19 cellular contexts compared by ENCODE assay signal in the genomic region with DNA sequence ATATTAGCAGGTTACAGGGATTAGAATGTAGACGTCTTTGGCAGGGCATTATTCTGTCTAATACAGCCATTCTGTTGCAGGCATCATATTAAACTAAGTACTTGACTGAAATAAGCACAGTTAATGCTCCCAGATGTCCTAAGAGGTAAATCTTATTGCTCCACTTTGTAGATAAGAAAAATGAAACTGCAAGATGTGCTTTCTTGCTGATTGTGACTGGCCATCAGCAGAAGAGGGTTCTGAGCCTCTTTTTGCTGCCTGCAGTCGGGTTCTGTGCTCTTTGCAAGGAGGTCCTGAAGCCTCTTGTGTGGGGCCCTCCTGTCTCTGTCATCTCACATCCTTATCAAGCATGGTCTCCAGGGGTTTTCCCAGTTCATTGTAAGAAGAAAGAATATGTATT.
DNase-seq lines count a peak whose midpoint lies in the region; ATAC-seq and TF ChIP-seq lines count a peak whose summit lies in the region.
"Had no signal": no experiment of that assay in that cellular context is flagged by ENCODE, and none has a peak within 500 bp of the region (broad histone marks: within the 10 kb centered on the region; RNA-seq: fewer than 3 reads in every experiment).

No MANE protein-coding gene starts in this region.

- H3K9me3 ChIP-seq in WERI-Rb-1 (ENCODE audit: severe bottlenecking) (no peaks in the 10 kb centered on the region), Karpas-422 (ENCODE audit: low read length) (no peaks in the 10 kb centered on the region), PC-9 (ENCODE audit: insufficient read depth, low read depth) (no peaks in the 10 kb centered on the region)
- H3K9me3 ChIP-seq: Caco-2 had no signal

- no peak for TF ChIP-seq CTCF in WERI-Rb-1 (IDR thresholded peaks at IDR 0.05; ENCODE audit: low read depth, low read length)
- TF ChIP-seq CTCF in fibroblast of villous mesenchyme (IDR thresholded peaks at IDR 0.05; ENCODE audit: insufficient read depth, low read depth, low read length) = no peak
- TF ChIP-seq CTCF in PC-9 (conservative IDR thresholded peaks at IDR 0.05) = no peak

- peak; percentile 54 for DNase-seq in D341Med (ENCODE audit: low spot score)
- peak; percentile 88 for DNase-seq in NCI-H82 treated with DMSO at 0.1 percent for 48 hours (lab: John Stamatoyannopoulos, UW; ENCODE audit: unreplicated experiment)
- peak; percentile 84 for DNase-seq in WERI-Rb-1
- DNase-seq in fibroblast of villous mesenchyme (ENCODE audit: low read depth) = peak; percentile 17
- no peak for DNase-seq in effector CD4-positive, alpha-beta T cell
- no peak for DNase-seq in Karpas-422
- DNase-seq in PC-9 = no peak
- DNase-seq: Caco-2; CD4-positive, CD25-positive, alpha-beta regulatory T cell; CD8-positive, alpha-beta T cell; DMS53; DMS79 treated with DMSO at 0.1 percent for 48 hours; GOT3; H7; HCEC 1CT had no signal

- intact Hi-C loops in PC-9 (cut with micrococcal nuclease; ENCODE audit: unreplicated experiment) = no loop called here

- CTCF ChIA-PET in PC-9 (lab: Charles Lee) = no interaction called here

- H3K36me3 ChIP-seq in WERI-Rb-1 = no peaks in the 10 kb centered on the region
- no peaks in the 10 kb centered on the region for H3K36me3 ChIP-seq in Karpas-422 (ENCODE audit: insufficient read depth, low read length)
- no peaks in the 10 kb centered on the region for H3K36me3 ChIP-seq in PC-9 (ENCODE audit: low read depth)
- H3K36me3 ChIP-seq: BLaER1 had no signal

- no peak for ATAC-seq in GM19463 (IDR thresholded peaks at IDR 0.05; ENCODE audit: unreplicated experiment)
- ATAC-seq: CD8-positive, alpha-beta T cell had no signal

- no peak overlapping the region for H2AFZ ChIP-seq in Karpas-422 (ENCODE audit: low read length)
- H2AFZ ChIP-seq in PC-9 = no peak overlapping the region

- H3F3A ChIP-seq in PC-9 (ENCODE audit: insufficient read depth, low read depth) = no peaks in the 10 kb centered on the region

- POLR2A ChIA-PET in PC-9 (lab: Charles Lee; ENCODE audit: unreplicated experiment) = no interaction called here

- H4K20me1 ChIP-seq in Karpas-422 (ENCODE audit: insufficient read depth, low read depth, low read length) (no peaks in the 10 kb centered on the region), PC-9 (ENCODE audit: insufficient read depth) (no peaks in the 10 kb centered on the region)
- H4K20me1 ChIP-seq: BLaER1 had no signal

- H3K4me3 ChIP-seq in WERI-Rb-1 (ENCODE audit: low read depth, low read length) (0 out of 2 replicates have a peak overlapping the region, but pooled peaks have one; percentile 11), fibroblast of villous mesenchyme (ENCODE audit: low read depth, low read length) (no peak overlapping the region), Karpas-422 (ENCODE audit: low read length) (no peak overlapping the region), PC-9 (no peak overlapping the region)
- H3K4me3 ChIP-seq: BLaER1 had no signal

- H3K4me1 ChIP-seq in Karpas-422 (ENCODE audit: low read length) (no peaks in the 10 kb centered on the region), PC-9 (replicated peaks; ENCODE audit: insufficient read depth) (no peaks in the 10 kb centered on the region)
- H3K4me1 ChIP-seq: BLaER1, Caco-2 had no signal

- no peaks in the 10 kb centered on the region for H3K79me2 ChIP-seq in Karpas-422 (ENCODE audit: low read length)
- H3K79me2 ChIP-seq in PC-9 (ENCODE audit: low read depth) = no peaks in the 10 kb centered on the region

- H3K4me2 ChIP-seq in Karpas-422 (ENCODE audit: low read depth, low read length, poor library complexity, severe bottlenecking) (no peak overlapping the region), PC-9 (no peak overlapping the region)
- H3K4me2 ChIP-seq: BLaER1 had no signal

- no TSS peak for BruUV-seq in PC-9 (replicated peaks; lab: Mats Ljungman, UMichigan)

- H3K9me2 ChIP-seq in Karpas-422 (replicated peaks; ENCODE audit: insufficient read depth, low read length) (no peaks in the 10 kb centered on the region), PC-9 (ENCODE audit: insufficient read depth) (no peaks in the 10 kb centered on the region)

- H3K27me3 ChIP-seq in WERI-Rb-1 (ENCODE audit: insufficient read depth, low read depth, severe bottlenecking) = no peaks in the 10 kb centered on the region
- H3K27me3 ChIP-seq in Karpas-422 (ENCODE audit: low read length) = no peaks in the 10 kb centered on the region
- no peaks in the 10 kb centered on the region for H3K27me3 ChIP-seq in PC-9 (ENCODE audit: insufficient read depth, low read depth)
- H3K27me3 ChIP-seq: BLaER1 had no signal

- H3K27ac ChIP-seq in WERI-Rb-1 = peak overlapping the region; percentile 83
- H3K27ac ChIP-seq in Karpas-422 (ENCODE audit: low read length) = no peak overlapping the region
- H3K27ac ChIP-seq in PC-9 = no peak overlapping the region
- H3K27ac ChIP-seq: 22Rv1, BLaER1, C4-2B had no signal

- H3K9ac ChIP-seq in Karpas-422 (ENCODE audit: low read length) = no peak overlapping the region
- H3K9ac ChIP-seq: BLaER1 had no signal

Comparison
In these comparisons a context has a peak if more than half of its experiments do, and no peak if none do; other contexts are left out.
1. DNase-seq: peak in D341Med (single experiment), NCI-H82 treated with DMSO at 0.1 percent for 48 hours (single experiment), WERI-Rb-1 (single experiment) and fibroblast of villous mesenchyme (single experiment); none in effector CD4-positive, alpha-beta T cell (single experiment), Karpas-422 (single experiment) and PC-9 (0 of 2).